7 cellular contexts compared by ENCODE assay signal in genomic region chr12:56723352-56723751, GRCh38. TPM values are rescaled to one million over a fixed set of nuclear protein-coding genes. Genes with fewer than 3 reads are reported as not detected.
DNase-seq lines count a peak whose midpoint lies in the region; ATAC-seq and TF ChIP-seq lines count a peak whose summit lies in the region.

No MANE protein-coding gene starts in this region.

- peaks cover 71% of the 10 kb centered on the region for H3K36me3 Mint-ChIP-seq in activated CD4-positive, alpha-beta memory T cell treated with anti-CD3 and anti-CD28 coated beads for 36 hours
- peaks cover 92% of the 10 kb centered on the region for H3K36me3 Mint-ChIP-seq in stimulated activated effector memory CD8-positive, alpha-beta T cell treated with anti-CD3 and anti-CD28 coated beads, Interleukin-12 subunit alpha, Interleukin-12 subunit beta, amount 100 ng/mL, for 72 hours

- no peaks in the 10 kb centered on the region for H3K9me2 ChIP-seq in hepatocyte (replicated peaks; ENCODE audit: insufficient read depth)

- peak overlapping the region; percentile 92 for H3K4me2 ChIP-seq in hepatocyte

- H3K79me2 ChIP-seq in hepatocyte: peaks cover 66% of the 10 kb centered on the region

- intact Hi-C loops in activated CD4-positive, alpha-beta memory T cell treated with anti-CD3 and anti-CD28 coated beads for 36 hours (cut with micrococcal nuclease): no loop called here

- no peak for ATAC-seq in stimulated activated effector memory CD8-positive, alpha-beta T cell treated with anti-CD3 and anti-CD28 coated beads, Interleukin-12 subunit alpha, Interleukin-12 subunit beta, amount 100 ng/mL, for 72 hours
- ATAC-seq in GM19023 (IDR thresholded peaks at IDR 0.05; ENCODE audit: unreplicated experiment): no peak

- H3K27me3 Mint-ChIP-seq in activated CD4-positive, alpha-beta memory T cell treated with anti-CD3 and anti-CD28 coated beads for 36 hours: no peaks in the 10 kb centered on the region

- peaks cover 59% of the 10 kb centered on the region for H4K20me1 ChIP-seq in hepatocyte (ENCODE audit: insufficient read depth, poor library complexity, severe bottlenecking)

- peak overlapping the region; percentile 99; the same call in 1 of the 2 replicates for H3K27ac ChIP-seq in HEK293 (ENCODE audit: extremely low read depth, low read depth, low read length)
- peak overlapping the region; percentile 96 for H3K27ac ChIP-seq in hepatocyte
- no peak overlapping the region for H3K27ac ChIP-seq in substantia nigra (ENCODE audit: low read depth, low read length, poor library complexity, severe bottlenecking)

- H3K9me3 ChIP-seq in HEK293 (ENCODE audit: control insufficient read depth, insufficient read depth, low read depth, low read length) (no peaks in the 10 kb centered on the region), hepatocyte (ENCODE audit: low read depth) (no peaks in the 10 kb centered on the region)

- H3K4me1 Mint-ChIP-seq in activated CD4-positive, alpha-beta memory T cell treated with anti-CD3 and anti-CD28 coated beads for 36 hours (ENCODE audit: low read depth): peaks cover 60% of the 10 kb centered on the region
- peaks cover 69% of the 10 kb centered on the region for H3K4me1 Mint-ChIP-seq in stimulated activated effector memory CD8-positive, alpha-beta T cell treated with anti-CD3 and anti-CD28 coated beads, Interleukin-12 subunit alpha, Interleukin-12 subunit beta, amount 100 ng/mL, for 72 hours

- H3K4me3 ChIP-seq in HEK293 (ENCODE audit: low read depth, low read length) (peak overlapping the region; percentile 73), hepatocyte (peak overlapping the region; percentile 65)

- no peak for DNase-seq in activated CD4-positive, alpha-beta memory T cell treated with anti-CD3 and anti-CD28 coated beads for 36 hours
- DNase-seq in hepatocyte (ENCODE audit: low spot score): no peak
- no peak for DNase-seq in stimulated activated effector memory CD8-positive, alpha-beta T cell treated with anti-CD3 and anti-CD28 coated beads, Interleukin-12 subunit alpha, Interleukin-12 subunit beta, amount 100 ng/mL, for 72 hours (ENCODE audit: low spot score in 2 of 2)
- DNase-seq in substantia nigra (lab: John Stamatoyannopoulos, UW): no peak
- DNase-seq in anterior cingulate cortex (lab: John Stamatoyannopoulos, UW): no peak

- peak overlapping the region; percentile 94 for H3K27ac Mint-ChIP-seq in activated CD4-positive, alpha-beta memory T cell treated with anti-CD3 and anti-CD28 coated beads for 36 hours
- H3K27ac Mint-ChIP-seq in stimulated activated effector memory CD8-positive, alpha-beta T cell treated with anti-CD3 and anti-CD28 coated beads, Interleukin-12 subunit alpha, Interleukin-12 subunit beta, amount 100 ng/mL, for 72 hours: peak overlapping the region; percentile 100

- H3K27me3 ChIP-seq in hepatocyte: no peaks in the 10 kb centered on the region

- TF ChIP-seq CTCF in HEK293 (tag by site-specific recombination; IDR thresholded peaks at IDR 0.05) (no peak), hepatocyte (IDR thresholded peaks at IDR 0.05; ENCODE audit: poor library complexity) (no peak)

- H2AFZ ChIP-seq in hepatocyte: no peak overlapping the region

- WGBS in hepatocyte (ENCODE audit: low lambda C conversion rate, missing lambda C conversion rate): 54% methylated on average over 3 of the region's 3 CpGs

- POLR2A ChIA-PET in HEK293 (lab: Yijun Ruan, JAX): interaction anchor here (1.3 to 5.1 kb wide), 3 partner anchors 35 to 87 kb away, joined by 3 to 63 read pairs (median 6); partner anchors contain the start of gene PTGES3
- POLR2A ChIA-PET in activated CD4-positive, alpha-beta memory T cell treated with anti-CD3 and anti-CD28 coated beads for 36 hours (lab: Charles Lee): interaction anchor here (1.0 to 4.7 kb wide), 3 partner anchors 35 to 39 kb away, joined by 6 to 29 read pairs (median 7); partner anchors contain the start of gene PTGES3

- CTCF ChIA-PET in HEK293 (lab: Yijun Ruan, JAX): interaction anchor here (0.6 to 2.0 kb wide), 4 partner anchors 23 to 87 kb away, joined by 3 to 8 read pairs (median 3); no protein-coding TSS in a partner anchor
- CTCF ChIA-PET in activated CD4-positive, alpha-beta memory T cell treated with anti-CD3 and anti-CD28 coated beads for 36 hours (lab: Charles Lee): interaction anchor here (0.8 to 1.2 kb wide), 2 partner anchors 38 to 88 kb away, joined by 3 to 5 read pairs; no protein-coding TSS in a partner anchor

- peak overlapping the region; percentile 96 for H3K4me3 Mint-ChIP-seq in activated CD4-positive, alpha-beta memory T cell treated with anti-CD3 and anti-CD28 coated beads for 36 hours
- peak overlapping the region; percentile 99 for H3K4me3 Mint-ChIP-seq in stimulated activated effector memory CD8-positive, alpha-beta T cell treated with anti-CD3 and anti-CD28 coated beads, Interleukin-12 subunit alpha, Interleukin-12 subunit beta, amount 100 ng/mL, for 72 hours

- H3K9me3 Mint-ChIP-seq in activated CD4-positive, alpha-beta memory T cell treated with anti-CD3 and anti-CD28 coated beads for 36 hours: no peaks in the 10 kb centered on the region
- H3K9me3 Mint-ChIP-seq in stimulated activated effector memory CD8-positive, alpha-beta T cell treated with anti-CD3 and anti-CD28 coated beads, Interleukin-12 subunit alpha, Interleukin-12 subunit beta, amount 100 ng/mL, for 72 hours: no peaks in the 10 kb centered on the region

- H3K4me1 ChIP-seq in HEK293 (ENCODE audit: control insufficient read depth, insufficient read depth, low read length): peaks cover 10% of the 10 kb centered on the region; the same call in 1 of the 2 replicates
- peaks cover 35% of the 10 kb centered on the region for H3K4me1 ChIP-seq in hepatocyte (ENCODE audit: insufficient read depth)

- H3K36me3 ChIP-seq in HEK293 (ENCODE audit: control insufficient read depth in 2 of 2, insufficient read depth in 1 of 2, low read length in 2 of 2) (peaks cover 20 to 73% of the 10 kb centered on the region in 2 experiments; a peak in 2 of 3 replicates), hepatocyte (replicated peaks; ENCODE audit: insufficient read depth, low read depth) (no peaks in the 10 kb centered on the region)

TF ChIP-seq in HEK293, 187 proteins besides CTCF, POLR2A, EP300 and RAD21:
- TF ChIP-seq ZNF513 (tag by site-specific recombination; IDR thresholded peaks at IDR 0.05): no peak
- TF ChIP-seq, protein P1, sequence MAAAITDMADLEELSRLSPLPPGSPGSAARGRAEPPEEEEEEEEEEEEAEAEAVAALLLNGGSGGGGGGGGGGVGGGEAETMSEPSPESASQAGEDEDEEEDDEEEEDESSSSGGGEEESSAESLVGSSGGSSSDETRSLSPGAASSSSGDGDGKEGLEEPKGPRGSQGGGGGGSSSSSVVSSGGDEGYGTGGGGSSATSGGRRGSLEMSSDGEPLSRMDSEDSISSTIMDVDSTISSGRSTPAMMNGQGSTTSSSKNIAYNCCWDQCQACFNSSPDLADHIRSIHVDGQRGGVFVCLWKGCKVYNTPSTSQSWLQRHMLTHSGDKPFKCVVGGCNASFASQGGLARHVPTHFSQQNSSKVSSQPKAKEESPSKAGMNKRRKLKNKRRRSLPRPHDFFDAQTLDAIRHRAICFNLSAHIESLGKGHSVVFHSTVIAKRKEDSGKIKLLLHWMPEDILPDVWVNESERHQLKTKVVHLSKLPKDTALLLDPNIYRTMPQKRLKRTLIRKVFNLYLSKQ (tag by site-specific recombination; IDR thresholded peaks at IDR 0.05; ENCODE audit: borderline replicate concordance): no peak
- no peak for TF ChIP-seq ZNF19 (tag by site-specific recombination; IDR thresholded peaks at IDR 0.05; ENCODE audit: low read depth)
- no peak for TF ChIP-seq ZNF48 (tag by site-specific recombination; IDR thresholded peaks at IDR 0.05)
- TF ChIP-seq SCRT2 (tag by site-specific recombination; IDR thresholded peaks at IDR 0.05): peak; percentile 86
- TF ChIP-seq SCRT1 (tag by site-specific recombination; IDR thresholded peaks at IDR 0.05; ENCODE audit: borderline replicate concordance): 0 out of 2 replicates have a peak, but pooled peaks have one; percentile 46
- TF ChIP-seq KLF9 (tag by site-specific recombination; IDR thresholded peaks at IDR 0.05; ENCODE audit: low read depth): no peak
- no peak for TF ChIP-seq ZNF394 (tag by site-specific recombination; IDR thresholded peaks at IDR 0.05; ENCODE audit: borderline replicate concordance)
- TF ChIP-seq ZNF214 (tag by site-specific recombination; IDR thresholded peaks at IDR 0.05; ENCODE audit: borderline replicate concordance): no peak
- TF ChIP-seq ZNF514 (tag by site-specific recombination; IDR thresholded peaks at IDR 0.05): no peak
- no peak for TF ChIP-seq ZNF311 (tag by site-specific recombination; IDR thresholded peaks at IDR 0.05; ENCODE audit: borderline replicate concordance)
- TF ChIP-seq ZNF354C (tag by site-specific recombination; IDR thresholded peaks at IDR 0.05; ENCODE audit: borderline replicate concordance, low read depth): no peak
- TF ChIP-seq ZNF843 (tag by site-specific recombination; IDR thresholded peaks at IDR 0.05): no peak

RNA-seq across cellular contexts. Expression of gene NACA, which starts 1.7 kb away (rescaled TPM):
- total RNA-seq in activated CD4-positive, alpha-beta memory T cell treated with anti-CD3 and anti-CD28 coated beads for 36 hours: 1,000 to 10,000 TPM; 1,098 to 1,103 TPM
- 1,295 and 1,361 TPM in 2 replicates for total RNA-seq in hepatocyte
- 631 and 655 TPM in 2 replicates for polyA plus RNA-seq in hepatocyte

RNA-seq across cellular contexts. Expression of gene PRIM1, which starts 28.8 kb away (rescaled TPM):
- total RNA-seq in activated CD4-positive, alpha-beta memory T cell treated with anti-CD3 and anti-CD28 coated beads for 36 hours: 10 to 100 TPM; 74.5 to 75.3 TPM
- 6.8 and 14.0 TPM in 2 replicates for total RNA-seq in hepatocyte
- polyA plus RNA-seq in hepatocyte: 5.9 and 6.5 TPM in 2 replicates

RNA-seq across cellular contexts. Expression of gene PTGES3, which starts 35.3 kb away (rescaled TPM):
- total RNA-seq in activated CD4-positive, alpha-beta memory T cell treated with anti-CD3 and anti-CD28 coated beads for 36 hours: 100 to 1,000 TPM; 355 to 356 TPM
- total RNA-seq in hepatocyte: 128 and 142 TPM in 2 replicates
- 154 and 156 TPM in 2 replicates for polyA plus RNA-seq in hepatocyte

RNA-seq across cellular contexts. Expression of gene HSD17B6, which starts 39.8 kb away (rescaled TPM):
- 1 to 10 TPM; 2.6 to 4.1 TPM for total RNA-seq in activated CD4-positive, alpha-beta memory T cell treated with anti-CD3 and anti-CD28 coated beads for 36 hours
- total RNA-seq in hepatocyte: 2.7 and 3.4 TPM in 2 replicates
- 1.1 and 3.0 TPM in 2 replicates for polyA plus RNA-seq in hepatocyte
